Comparison of ENCODE assay signal across 9 cellular contexts in the genomic region with DNA sequence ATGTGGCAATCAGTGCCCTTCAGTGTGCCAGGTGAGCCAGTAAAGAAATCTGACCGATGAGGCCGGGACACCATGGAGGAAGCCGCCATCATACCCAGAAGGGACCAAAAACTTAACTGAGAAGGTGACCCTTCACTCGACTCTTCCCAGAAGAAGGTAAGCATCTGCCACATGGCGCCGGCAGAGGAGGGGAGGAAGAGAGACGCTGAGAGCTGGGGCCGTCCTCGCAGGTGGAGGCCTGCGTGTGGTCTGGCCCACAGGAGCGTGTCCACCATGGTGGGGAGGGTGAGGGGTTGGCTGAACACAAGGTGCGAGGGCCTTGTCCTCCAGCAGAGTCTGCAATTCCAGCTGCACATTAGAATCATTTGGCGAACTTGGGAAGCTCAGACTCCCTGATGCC.
"Had no signal": no experiment of that assay in that cellular context is flagged by ENCODE, and none has a peak within 500 bp of the region (broad histone marks: within the 10 kb centered on the region; RNA-seq: fewer than 3 reads in every experiment).

No MANE protein-coding gene starts in this region.

- H3K27ac Mint-ChIP-seq: HFFc6 had no signal

- ATAC-seq: HCT116, K562 had no signal

- H3K4me1 ChIP-seq: HAP-1 had no signal

- H3K9me3 ChIP-seq: HAP-1 had no signal

- H3K4me3 ChIP-seq: GM23248, HAP-1, K562 had no signal

- H3K9ac ChIP-seq: GM23248 had no signal

- H3K4me3 Mint-ChIP-seq: HFFc6 had no signal

- H2AFZ ChIP-seq: GM23248 had no signal

- H3K27ac ChIP-seq: GM23248 had no signal

- DNase-seq: GM23248, GOT3, H7, HFFc6, IMR-90, KG1 had no signal

- H3K36me3 ChIP-seq: HAP-1 had no signal
